Comparison of ENCODE assay signal across 8 cellular contexts in the genomic region with DNA sequence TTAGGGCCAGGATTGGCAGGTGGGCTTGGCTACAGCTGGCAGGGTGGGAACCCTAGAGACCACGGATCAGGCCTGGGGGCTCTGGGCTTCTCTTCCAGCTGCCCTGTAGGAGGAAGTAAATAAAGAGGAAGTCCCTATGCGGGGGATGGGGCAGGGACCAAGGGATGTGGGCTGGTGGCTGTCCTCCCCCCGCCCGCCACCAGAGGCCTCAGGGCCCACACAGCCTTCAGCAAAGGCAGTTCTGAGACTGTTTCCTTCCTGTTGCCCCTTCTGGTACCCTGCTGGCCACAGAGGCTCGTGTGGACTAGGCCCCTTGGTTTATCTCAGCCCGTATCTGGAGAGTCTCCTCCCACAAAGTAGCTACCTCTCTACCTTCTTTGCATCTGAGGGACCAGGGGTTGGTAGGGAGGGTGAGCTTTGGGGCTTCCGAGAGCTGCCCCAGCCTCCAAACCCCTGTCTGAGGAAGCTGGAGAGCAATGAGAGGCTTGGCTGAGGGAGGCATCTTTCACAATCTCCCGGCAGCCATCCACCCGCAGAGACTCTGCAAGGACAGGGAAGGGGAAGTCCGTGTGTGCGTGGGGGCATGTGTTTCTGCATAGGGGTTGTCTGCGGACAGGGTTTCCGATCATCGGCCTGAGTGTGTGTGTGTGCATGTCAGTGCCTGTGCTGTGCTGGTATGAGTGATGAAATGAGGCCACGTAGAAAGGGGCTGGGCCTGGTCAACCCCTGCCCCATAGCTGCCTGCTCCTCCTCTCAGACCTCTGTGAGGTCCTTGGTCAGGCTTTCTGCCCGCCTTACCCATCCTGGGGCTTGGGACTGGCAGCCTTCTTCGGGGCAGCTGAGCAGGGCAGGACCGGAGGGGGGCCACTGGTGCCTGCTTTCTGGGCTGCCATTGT. TPM values are rescaled to one million over a fixed set of nuclear protein-coding genes. Genes with fewer than 3 reads are reported as not detected.
DNase-seq lines count a peak whose midpoint lies in the region; ATAC-seq and TF ChIP-seq lines count a peak whose summit lies in the region.

No MANE protein-coding gene starts in this region.

- H3K36me3 ChIP-seq in OCI-LY1 (ENCODE audit: insufficient read depth, low read length) (peaks cover 4% of the 10 kb centered on the region; the same call in 1 of the 2 replicates), thymus (ENCODE audit: control insufficient read depth, insufficient read depth) (peaks cover 3% of the 10 kb centered on the region)

- no peaks in the 10 kb centered on the region for H3K9me3 Mint-ChIP-seq in activated T-cell treated with anti-CD3 and anti-CD28 coated beads, Interleukin-2, amount 50 U/mL, for 24 hours

- DNase-seq in NCI-H1417 (lab: John Stamatoyannopoulos, UW) (peak in 2 of 3 experiments; percentile 15 to 22), NCI-H1417 treated with DMSO at 0.1 percent for 48 hours (lab: John Stamatoyannopoulos, UW) (no peak), fibroblast of pulmonary artery (ENCODE audit: low read depth) (peak; percentile 97), occipital lobe (lab: John Stamatoyannopoulos, UW) (peak; percentile 52)
- peak; percentile 83 for DNase-seq in activated T-cell treated with anti-CD3 and anti-CD28 coated beads, Interleukin-2, amount 50 U/mL, for 24 hours

- peaks cover 87% of the 10 kb centered on the region for H3K4me1 ChIP-seq in OCI-LY1 (ENCODE audit: insufficient read depth, low read length, severe bottlenecking)
- H3K4me1 ChIP-seq in thymus (ENCODE audit: control insufficient read depth, insufficient read depth, low read length): peaks cover 26% of the 10 kb centered on the region

- WGBS in thymus: 13% methylated on average over 18 of the region's 18 CpGs

- H3K9me2 ChIP-seq in OCI-LY1 (ENCODE audit: low read depth, low read length): no peaks in the 10 kb centered on the region

- H3K4me3 ChIP-seq in OCI-LY1 (ENCODE audit: low read depth, low read length, poor library complexity, severe bottlenecking) (peak overlapping the region; percentile 53), fibroblast of pulmonary artery (replicated peaks; ENCODE audit: low read depth, low read length) (no peak overlapping the region), thymus (ENCODE audit: low read length) (no peak overlapping the region)

- no peaks in the 10 kb centered on the region for H3K79me2 ChIP-seq in OCI-LY1 (ENCODE audit: insufficient read depth, low read length)

- H3K4me1 Mint-ChIP-seq in activated T-cell treated with anti-CD3 and anti-CD28 coated beads, Interleukin-2, amount 50 U/mL, for 24 hours (ENCODE audit: low read depth): peaks cover 85% of the 10 kb centered on the region

- ATAC-seq in HG02870 (IDR thresholded peaks at IDR 0.05; ENCODE audit: unreplicated experiment): peak; percentile 46

- H3K9ac ChIP-seq in OCI-LY1 (ENCODE audit: low read length): peak overlapping the region; percentile 67

- TF ChIP-seq CTCF in OCI-LY1 (IDR thresholded peaks at IDR 0.05; ENCODE audit: low read length) (peak; percentile 52), fibroblast of pulmonary artery (IDR thresholded peaks at IDR 0.05; ENCODE audit: low read length, missing control alignments) (peak; percentile 36)

- no peaks in the 10 kb centered on the region for H3K27me3 Mint-ChIP-seq in activated T-cell treated with anti-CD3 and anti-CD28 coated beads, Interleukin-2, amount 50 U/mL, for 24 hours

- no peak overlapping the region for H2AFZ ChIP-seq in OCI-LY1 (ENCODE audit: low read length)

- H3K27me3 ChIP-seq in OCI-LY1 (ENCODE audit: insufficient read depth, low read length) (no peaks in the 10 kb centered on the region), thymus (ENCODE audit: control insufficient read depth, insufficient read depth) (no peaks in the 10 kb centered on the region)

- H3K27ac ChIP-seq in OCI-LY1 (ENCODE audit: low read depth, low read length, poor library complexity, severe bottlenecking): peak overlapping the region; percentile 97
- H3K27ac ChIP-seq in thymus (ENCODE audit: low read depth): peak overlapping the region; percentile 11

- no peaks in the 10 kb centered on the region for H3F3A ChIP-seq in OCI-LY1 (ENCODE audit: insufficient read depth, low read length)

- peak overlapping the region; percentile 94 for H3K27ac Mint-ChIP-seq in activated T-cell treated with anti-CD3 and anti-CD28 coated beads, Interleukin-2, amount 50 U/mL, for 24 hours

- H3K4me2 ChIP-seq in OCI-LY1 (ENCODE audit: low read length): peak overlapping the region; percentile 72

- H3K9me3 ChIP-seq in OCI-LY1 (ENCODE audit: low read length) (no peaks in the 10 kb centered on the region), thymus (ENCODE audit: control insufficient read depth) (no peaks in the 10 kb centered on the region)

- H3K36me3 Mint-ChIP-seq in activated T-cell treated with anti-CD3 and anti-CD28 coated beads, Interleukin-2, amount 50 U/mL, for 24 hours (ENCODE audit: low read depth): peaks cover 37% of the 10 kb centered on the region

- H3K4me3 Mint-ChIP-seq in activated T-cell treated with anti-CD3 and anti-CD28 coated beads, Interleukin-2, amount 50 U/mL, for 24 hours: peak overlapping the region; percentile 74

- H4K20me1 ChIP-seq in OCI-LY1 (ENCODE audit: insufficient read depth, low read length): no peaks in the 10 kb centered on the region

RNA-seq across cellular contexts. Expression of gene RPS6KA1, which starts 12.5 kb away (rescaled TPM):
- total RNA-seq in occipital lobe: 4.2 TPM
- polyA plus RNA-seq in thymus: 30.4 TPM
